ENCODE assay signal across 11 cellular contexts in genomic region chr12:101828463-101829196, GRCh38. TPM values are rescaled to one million over a fixed set of nuclear protein-coding genes. Genes with fewer than 3 reads are reported as not detected.
DNase-seq lines count a peak whose midpoint lies in the region; ATAC-seq and TF ChIP-seq lines count a peak whose summit lies in the region.
"Had no signal": no experiment of that assay in that cellular context is flagged by ENCODE, and none has a peak within 500 bp of the region (broad histone marks: within the 10 kb centered on the region; RNA-seq: fewer than 3 reads in every experiment).

No MANE protein-coding gene starts in this region.

- H3K4me1 ChIP-seq in left ventricle myocardium inferior (peaks cover 71% of the 10 kb centered on the region), upper lobe of right lung (peaks cover 50% of the 10 kb centered on the region)

- H3K4me1 Mint-ChIP-seq in dendritic cell treated with granulocyte-macrophage colony-stimulating factor and Interleukin-4, amounts not matched to agents 40 ng/mL and 50 ng/mL, for 4 days (ENCODE audit: low read depth): peaks cover 49% of the 10 kb centered on the region

- peak overlapping the region; percentile 82 for H3K27ac ChIP-seq in left ventricle myocardium inferior (replicated peaks)
- no peak overlapping the region for H3K27ac ChIP-seq in upper lobe of right lung
- H3K27ac ChIP-seq: HL-60 had no signal

- H3K27me3 ChIP-seq in left ventricle myocardium inferior (ENCODE audit: low read depth): no peaks in the 10 kb centered on the region
- H3K27me3 ChIP-seq in upper lobe of right lung: no peaks in the 10 kb centered on the region

- H3K9me3 Mint-ChIP-seq in dendritic cell treated with granulocyte-macrophage colony-stimulating factor and Interleukin-4, amounts not matched to agents 40 ng/mL and 50 ng/mL, for 4 days: no peaks in the 10 kb centered on the region

- H3K9me3 ChIP-seq in left ventricle myocardium inferior (replicated peaks) (no peaks in the 10 kb centered on the region), upper lobe of right lung (no peaks in the 10 kb centered on the region)

- H3K4me3 Mint-ChIP-seq in dendritic cell treated with granulocyte-macrophage colony-stimulating factor and Interleukin-4, amounts not matched to agents 40 ng/mL and 50 ng/mL, for 4 days: peak overlapping the region; percentile 97

- H3K27me3 Mint-ChIP-seq in dendritic cell treated with granulocyte-macrophage colony-stimulating factor and Interleukin-4, amounts not matched to agents 40 ng/mL and 50 ng/mL, for 4 days: no peaks in the 10 kb centered on the region

- H3K36me3 Mint-ChIP-seq in dendritic cell treated with granulocyte-macrophage colony-stimulating factor and Interleukin-4, amounts not matched to agents 40 ng/mL and 50 ng/mL, for 4 days (ENCODE audit: low read depth): peaks cover 9% of the 10 kb centered on the region

- peak overlapping the region; percentile 79 for H3K4me3 ChIP-seq in left ventricle myocardium inferior
- H3K4me3 ChIP-seq in upper lobe of right lung: peak overlapping the region; percentile 83

- no peak for TF ChIP-seq CTCF in left ventricle myocardium inferior (IDR thresholded peaks at IDR 0.05; ENCODE audit: borderline replicate concordance)
- no peak for TF ChIP-seq CTCF in upper lobe of right lung (IDR thresholded peaks at IDR 0.05)

- peak overlapping the region; percentile 85 for H3K27ac Mint-ChIP-seq in dendritic cell treated with granulocyte-macrophage colony-stimulating factor and Interleukin-4, amounts not matched to agents 40 ng/mL and 50 ng/mL, for 4 days

- ATAC-seq in upper lobe of right lung (no peak), GM18858 (IDR thresholded peaks at IDR 0.05; ENCODE audit: unreplicated experiment) (no peak)

- DNase-seq in left ventricle myocardium inferior (no peak), cardiac septum (ENCODE audit: low spot score) (no peak), NCI-H69 (lab: John Stamatoyannopoulos, UW) (peak; percentile 42), upper lobe of right lung (no peak), kidney tubule cell (ENCODE audit: low spot score) (no peak)
- no peak for DNase-seq in stimulated activated CD4-positive, alpha-beta T cell treated with anti-CD3 and anti-CD28 coated beads, Interleukin-12 subunit alpha, Interleukin-12 subunit beta, amount 100 ng/mL, for 4 hours
- DNase-seq: NCI-H226, trophoblast cell had no signal

- H3K36me3 ChIP-seq in left ventricle myocardium inferior: no peaks in the 10 kb centered on the region
- H3K36me3 ChIP-seq in upper lobe of right lung: no peaks in the 10 kb centered on the region

- intact Hi-C loops in left ventricle myocardium inferior (cut with micrococcal nuclease) (no loop called here), cardiac septum (cut with DNase I) (loop anchor here (5.0 kb wide), 1 partner anchor 421 kb away; the partner anchor contains the start of gene ARL1), upper lobe of right lung (cut with DNase I) (no loop called here)
- intact Hi-C loops in dendritic cell treated with granulocyte-macrophage colony-stimulating factor and Interleukin-4, amounts not matched to agents 40 ng/mL and 50 ng/mL, for 4 days (cut with micrococcal nuclease): loop anchor here (5.0 to 10.0 kb wide), 2 partner anchors 36 to 254 kb away; no protein-coding TSS in a partner anchor

RNA-seq across cellular contexts. Expression of gene GNPTAB, which starts 2.1 kb away (rescaled TPM):
- total RNA-seq in left ventricle myocardium inferior: 55.2 TPM
- 47.9 TPM for total RNA-seq in cardiac septum
- 65.9 TPM for total RNA-seq in upper lobe of right lung

RNA-seq across cellular contexts. Expression of gene DRAM1, which starts 48.8 kb away (rescaled TPM):
- total RNA-seq in left ventricle myocardium inferior: 5.3 TPM
- total RNA-seq in cardiac septum: 5.4 TPM
- total RNA-seq in upper lobe of right lung: 162 TPM

Comparison
In these comparisons a context has a peak if more than half of its experiments do, and no peak if none do; other contexts are left out.
1. intact Hi-C loops: an anchor here in cardiac septum (5.0 kb wide) and dendritic cell treated with granulocyte-macrophage colony-stimulating factor and Interleukin-4, amounts not matched to agents 40 ng/mL and 50 ng/mL, for 4 days (5.0 to 10.0 kb wide); none called in left ventricle myocardium inferior and upper lobe of right lung.
2. RNA of gene DRAM1, which starts 48.8 kb away (total RNA-seq): 162 TPM in upper lobe of right lung (single experiment); 5.4 TPM in cardiac septum (single experiment) and 5.3 TPM in left ventricle myocardium inferior (single experiment); every median in the first group is over 10 times any median in the second.